ENCODE assay signal across 9 cellular contexts in the genomic region with DNA sequence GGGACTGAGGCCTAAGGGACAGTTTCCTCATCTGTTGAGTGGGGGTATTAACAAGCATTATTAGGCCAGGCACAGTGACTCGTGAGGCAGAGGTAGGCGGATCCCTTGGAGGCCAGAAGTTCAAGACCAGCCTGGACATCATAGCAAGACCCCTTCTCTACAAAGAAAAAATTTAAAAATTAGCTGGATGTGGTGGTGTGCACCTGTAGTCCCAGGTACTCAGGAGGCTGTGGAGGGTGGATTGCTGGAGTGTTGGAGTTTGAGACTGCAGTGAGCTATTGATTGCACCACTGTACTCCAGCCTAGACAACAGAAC. TPM values are rescaled to one million over a fixed set of nuclear protein-coding genes. Genes with fewer than 3 reads are reported as not detected.
DNase-seq lines count a peak whose midpoint lies in the region; ATAC-seq and TF ChIP-seq lines count a peak whose summit lies in the region.
"Had no signal": no experiment of that assay in that cellular context is flagged by ENCODE, and none has a peak within 500 bp of the region (broad histone marks: within the 10 kb centered on the region; RNA-seq: fewer than 3 reads in every experiment).

No MANE protein-coding gene starts in this region.

- H4K8ac ChIP-seq in trophoblast cell (ENCODE audit: low read depth, low read length) = peak overlapping the region; percentile 71

- ATAC-seq in PC-3 (no peak), GM18498 (IDR thresholded peaks at IDR 0.05; ENCODE audit: unreplicated experiment) (no peak)

- DNase-seq in PC-3 = no peak
- DNase-seq in esophagus muscularis mucosa (ENCODE audit: extremely low spot score) = no peak
- no peak for DNase-seq in trophoblast cell
- no peak for DNase-seq in GOT3 (lab: John Stamatoyannopoulos, UW)
- DNase-seq in posterior cingulate gyrus = no peak
- DNase-seq in A673 (ENCODE audit: low spot score) = no peak
- DNase-seq: NCI-H1048 had no signal

- H2BK12ac ChIP-seq in trophoblast cell (ENCODE audit: low read length) = peak overlapping the region; percentile 53

- no peaks in the 10 kb centered on the region for H3K36me3 ChIP-seq in BLaER1 treated with 17β-estradiol and CSF1 and Interleukin-3, amounts not matched to agents 10 nM and 100 nM
- H3K36me3 ChIP-seq in PC-3 (ENCODE audit: low read depth, low read length) (no peaks in the 10 kb centered on the region), esophagus muscularis mucosa (no peaks in the 10 kb centered on the region), trophoblast cell (ENCODE audit: control insufficient read depth in 1 of 2, insufficient read depth in 2 of 2, low read length in 2 of 2) (no peaks in the 10 kb centered on the region), A673 (ENCODE audit: insufficient read depth, low read length, poor library complexity, severe bottlenecking) (no peaks in the 10 kb centered on the region)

- H3K18ac ChIP-seq in trophoblast cell (ENCODE audit: low read length) = peak overlapping the region; percentile 76

- TF ChIP-seq EP300 in esophagus muscularis mucosa (IDR thresholded peaks at IDR 0.05) = no peak

- peak overlapping the region; percentile 37 to 75 (median 66); a peak in 17 of 22 replicates for H3K9ac ChIP-seq in BLaER1 treated with 17β-estradiol and CSF1 and Interleukin-3, amounts not matched to agents 10 nM and 100 nM
- peak overlapping the region; percentile 78; the same call in 1 of the 2 replicates for H3K9ac ChIP-seq in PC-3 (ENCODE audit: low read length)
- no peak overlapping the region for H3K9ac ChIP-seq in trophoblast cell (ENCODE audit: low read length)

- H3K9me2 ChIP-seq in PC-3 (replicated peaks; ENCODE audit: low read length) = no peaks in the 10 kb centered on the region

- H2BK120ac ChIP-seq in trophoblast cell (ENCODE audit: insufficient read depth, low read length, poor library complexity) = peak overlapping the region; percentile 87

- POLR2A ChIA-PET in PC-3 (lab: Charles Lee; ENCODE audit: unreplicated experiment) = no interaction called here
- POLR2A ChIA-PET in A673 (lab: Charles Lee; ENCODE audit: low non-redundant PET) = interaction anchor here (0.6 kb wide), 1 partner anchor 11 kb away, joined by 5 read pairs; no protein-coding TSS in a partner anchor

- H3K14ac ChIP-seq in trophoblast cell (ENCODE audit: low read length) = peak overlapping the region; percentile 88

- TF ChIP-seq POLR2A in esophagus muscularis mucosa (IDR thresholded peaks at IDR 0.05; ENCODE audit: low read depth) = no peak

- H4K91ac ChIP-seq in trophoblast cell (ENCODE audit: low read depth, low read length) = peak overlapping the region; percentile 92

- BruUV-seq in PC-3 (replicated peaks; lab: Mats Ljungman, UMichigan) (no TSS peak), A673 (replicated peaks; lab: Mats Ljungman, UMichigan) (no TSS peak)

- no peak overlapping the region for H4K12ac ChIP-seq in trophoblast cell (ENCODE audit: low read depth, low read length)

- no peak overlapping the region for H3K23ac ChIP-seq in trophoblast cell (ENCODE audit: low read length)

- no peak for TF ChIP-seq CTCF in PC-3 (conservative IDR thresholded peaks at IDR 0.05; ENCODE audit: low read depth, low read length)
- TF ChIP-seq CTCF in esophagus muscularis mucosa (IDR thresholded peaks at IDR 0.05) = no peak
- no peak for TF ChIP-seq CTCF in A673 (conservative IDR thresholded peaks at IDR 0.05; ENCODE audit: low read depth, low read length)

- peak overlapping the region; percentile 96 for H2BK5ac ChIP-seq in trophoblast cell (ENCODE audit: low read depth, low read length, poor library complexity)

- H3K79me2 ChIP-seq in PC-3 (ENCODE audit: low read length) (no peaks in the 10 kb centered on the region), trophoblast cell (ENCODE audit: control insufficient read depth, insufficient read depth, low read length, poor library complexity) (peaks cover 2% of the 10 kb centered on the region)

- 0 out of 22 replicates have a peak, but pooled peaks cover 0 to 4% (median 0%) of the 10 kb centered on the region in 11 experiments for H4K20me1 ChIP-seq in BLaER1 treated with 17β-estradiol and CSF1 and Interleukin-3, amounts not matched to agents 10 nM and 100 nM
- no peaks in the 10 kb centered on the region for H4K20me1 ChIP-seq in PC-3 (ENCODE audit: low read length)

- CTCF ChIA-PET in PC-3 (lab: Charles Lee) (no interaction called here), A673 (lab: Charles Lee) (interaction anchor here (0.7 kb wide), 1 partner anchor 17 kb away, joined by 9 read pairs; no protein-coding TSS in a partner anchor)

- peaks cover 39% of the 10 kb centered on the region for H3K79me1 ChIP-seq in trophoblast cell (ENCODE audit: low read length)

- no peak overlapping the region for H2AFZ ChIP-seq in PC-3 (ENCODE audit: low read length)
- peak overlapping the region; percentile 53 for H2AFZ ChIP-seq in trophoblast cell (ENCODE audit: insufficient read depth, low read length, poor library complexity)

- H3K4ac ChIP-seq in trophoblast cell (ENCODE audit: low read depth, low read length) = peak overlapping the region; percentile 14

- H3K9me3 ChIP-seq in BLaER1 treated with 17β-estradiol and CSF1 and Interleukin-3, amounts not matched to agents 10 nM and 100 nM (replicated peaks in 1 of 11) = no peaks in the 10 kb centered on the region
- H3K9me3 ChIP-seq in PC-3 (ENCODE audit: low read length) (no peaks in the 10 kb centered on the region), esophagus muscularis mucosa (no peaks in the 10 kb centered on the region), trophoblast cell (ENCODE audit: insufficient read depth, low read depth, low read length) (no peaks in the 10 kb centered on the region), A673 (ENCODE audit: low read depth, low read length, poor library complexity, severe bottlenecking) (no peaks in the 10 kb centered on the region)

- intact Hi-C loops in PC-3 (cut with micrococcal nuclease) = no loop called here
- intact Hi-C loops in esophagus muscularis mucosa (cut with DNase I) = no loop called here
- intact Hi-C loops in posterior cingulate gyrus (cut with DNase I) = no loop called here
- intact Hi-C loops in A673 (cut with micrococcal nuclease; ENCODE audit: unreplicated experiment) = no loop called here

- peak overlapping the region; percentile 75 to 93 (median 82) for H3K4me2 ChIP-seq in BLaER1 treated with 17β-estradiol and CSF1 and Interleukin-3, amounts not matched to agents 10 nM and 100 nM
- H3K4me2 ChIP-seq in PC-3 (ENCODE audit: low read length) (peak overlapping the region; percentile 87), trophoblast cell (ENCODE audit: low read length) (peak overlapping the region; percentile 45)

- H3K4me3 ChIP-seq in BLaER1 treated with 17β-estradiol and CSF1 and Interleukin-3, amounts not matched to agents 10 nM and 100 nM = peak overlapping the region in 3 of 10 experiments; percentile 6 to 56 (median 35); a peak in 6 of 20 replicates
- no peak overlapping the region; the same call in 1 of the 2 replicates for H3K4me3 ChIP-seq in PC-3 (ENCODE audit: low read length)
- no peak overlapping the region for H3K4me3 ChIP-seq in esophagus muscularis mucosa
- no peak overlapping the region for H3K4me3 ChIP-seq in trophoblast cell (ENCODE audit: low read depth, low read length)
- no peak overlapping the region for H3K4me3 ChIP-seq in A673 (ENCODE audit: low read depth, low read length, poor library complexity, severe bottlenecking)

- H3K27me3 ChIP-seq in BLaER1 treated with 17β-estradiol and CSF1 and Interleukin-3, amounts not matched to agents 10 nM and 100 nM = no peaks in the 10 kb centered on the region
- H3K27me3 ChIP-seq in PC-3 (ENCODE audit: low read length) (no peaks in the 10 kb centered on the region), esophagus muscularis mucosa (no peaks in the 10 kb centered on the region), trophoblast cell (ENCODE audit: insufficient read depth, low read length) (no peaks in the 10 kb centered on the region), A673 (replicated peaks; ENCODE audit: insufficient read depth, low read depth, low read length, poor library complexity) (no peaks in the 10 kb centered on the region)

- H2AK5ac ChIP-seq in trophoblast cell (ENCODE audit: low read length) = peak overlapping the region; percentile 3

- H3F3A ChIP-seq in PC-3 (ENCODE audit: low read length, unreplicated experiment) = no peaks in the 10 kb centered on the region

- H3K27ac ChIP-seq in BLaER1 treated with 17β-estradiol and CSF1 and Interleukin-3, amounts not matched to agents 10 nM and 100 nM = peak overlapping the region; percentile 20 to 85 (median 76); a peak in 21 of 22 replicates
- H3K27ac ChIP-seq in PC-3 (ENCODE audit: low read length) = peak overlapping the region; percentile 94
- peak overlapping the region; percentile 79 to 87 (median 85) for H3K27ac ChIP-seq in esophagus muscularis mucosa (replicated peaks in 1 of 4)
- H3K27ac ChIP-seq in trophoblast cell (ENCODE audit: low read depth, low read length) = peak overlapping the region; percentile 95
- no peak overlapping the region for H3K27ac ChIP-seq in A673 (ENCODE audit: low read depth, low read length, poor library complexity, severe bottlenecking)

- H3K4me1 ChIP-seq in BLaER1 treated with 17β-estradiol and CSF1 and Interleukin-3, amounts not matched to agents 10 nM and 100 nM = peaks cover 49 to 93% (median 83%) of the 10 kb centered on the region in 10 experiments
- H3K4me1 ChIP-seq in PC-3 (ENCODE audit: insufficient read depth, low read length) = peaks cover 21% of the 10 kb centered on the region
- H3K4me1 ChIP-seq in esophagus muscularis mucosa = peaks cover 19 to 32% (median 28%) of the 10 kb centered on the region in 4 donors
- peaks cover 16 to 28% of the 10 kb centered on the region in 2 experiments for H3K4me1 ChIP-seq in trophoblast cell (ENCODE audit: control insufficient read depth in 1 of 2, insufficient read depth in 2 of 2, low read length in 2 of 2)
- peaks cover 8% of the 10 kb centered on the region for H3K4me1 ChIP-seq in A673 (ENCODE audit: insufficient read depth, low read length, poor library complexity, severe bottlenecking)

- WGBS in esophagus muscularis mucosa = 59% methylated on average over 2 of the region's 2 CpGs
- no CpG with 5 or more reads among the region's 2 CpGs for WGBS in trophoblast cell (ENCODE audit: extremely low coverage, insufficient coverage, insufficient read length)

RNA-seq across cellular contexts. Expression of a gene that starts 11.3 kb away (rescaled TPM):
- total RNA-seq in PC-3 (2014; rRNA removed) (35.8 and 60.5 TPM in 2 replicates), esophagus muscularis mucosa (10 to 100 TPM in 2 of 4 donors, 1 to 10 TPM in 2; 2.2 to 25.2 (median 6.9) TPM), A673 (2021) (1.0 and 1.9 TPM in 2 replicates)
- 37.2 and 40.1 TPM in 2 replicates for polyA plus RNA-seq in trophoblast cell (2013)

RNA-seq across cellular contexts. Expression of a gene that starts 32.7 kb away (rescaled TPM):
- total RNA-seq in PC-3 (2014; rRNA removed) (56.2 and 57.3 TPM in 2 replicates), esophagus muscularis mucosa (100 to 1,000 TPM in 1 of 4 donors, 10 to 100 TPM in 3; 62.8 to 102 (median 69.3) TPM), A673 (2021) (158 and 165 TPM in 2 replicates)
- polyA plus RNA-seq in trophoblast cell (2013) = 56.9 and 58.5 TPM in 2 replicates

RNA-seq across cellular contexts. Expression of a gene that starts 40.4 kb away (rescaled TPM):
- total RNA-seq in PC-3 (2014; rRNA removed) = 9.5 and 12.9 TPM in 2 replicates
- total RNA-seq in esophagus muscularis mucosa = 10 to 100 TPM in 3 of 4 donors, 1 to 10 TPM in 1; 7.0 to 23.6 (median 17.2) TPM
- polyA plus RNA-seq in trophoblast cell (2013) = 68.7 and 72.2 TPM in 2 replicates
- 6.6 and 9.1 TPM in 2 replicates for total RNA-seq in A673 (2021)

RNA-seq across cellular contexts. Expression of a gene that starts 41.8 kb away (rescaled TPM):
- 2.5 and 4.7 TPM in 2 replicates for total RNA-seq in PC-3 (2014; rRNA removed)
- 1 to 10 TPM; 1.6 to 3.8 (median 3.0) TPM for total RNA-seq in esophagus muscularis mucosa
- polyA plus RNA-seq in trophoblast cell (2013) = 32.0 and 34.1 TPM in 2 replicates
- 0.80 and 1.6 TPM in 2 replicates for total RNA-seq in A673 (2021)

RNA-seq across cellular contexts. Expression of a gene that starts 50.0 kb away (rescaled TPM):
- total RNA-seq in PC-3 (2014; rRNA removed) (25.9 and 43.0 TPM in 2 replicates), esophagus muscularis mucosa (1 to 10 TPM; 2.9 to 8.7 (median 6.0) TPM), A673 (2021) (23.2 and 30.1 TPM in 2 replicates)
- polyA plus RNA-seq in trophoblast cell (2013) = 10.8 and 11.1 TPM in 2 replicates
